In the genomic region with DNA sequence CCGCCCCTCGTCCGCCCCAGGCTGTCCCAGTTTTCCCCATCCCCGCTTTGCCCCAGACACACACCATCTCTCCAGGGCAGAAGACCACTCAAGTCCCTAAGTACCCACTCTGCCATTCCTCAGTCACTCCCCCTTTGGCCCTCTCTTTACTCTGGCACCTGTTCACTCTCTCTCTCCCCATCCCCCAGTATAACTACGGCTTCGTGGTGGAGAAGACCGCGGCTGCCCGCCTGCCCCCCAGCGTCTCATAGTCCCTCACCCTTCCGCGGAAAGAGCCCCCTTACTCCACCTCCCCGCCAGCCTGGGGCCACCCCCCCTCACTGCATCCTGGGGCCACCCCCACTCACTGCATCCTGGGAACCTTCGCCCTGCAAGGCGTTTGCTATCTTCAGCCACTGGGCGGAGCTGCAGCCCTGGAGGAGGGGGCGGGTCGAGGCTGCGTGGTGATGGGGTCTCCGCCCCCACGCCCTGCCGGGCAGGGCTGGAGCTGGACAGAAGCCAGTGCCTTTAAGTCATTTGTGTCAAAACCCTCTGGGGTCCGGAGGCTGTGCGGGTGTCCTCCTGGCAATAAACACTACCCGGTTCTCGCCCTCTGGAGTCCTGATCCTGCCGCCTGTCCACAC, we compare ENCODE assay signal across 8 cellular contexts. TPM values are rescaled to one million over a fixed set of nuclear protein-coding genes. Genes with fewer than 3 reads are reported as not detected.
DNase-seq lines count a peak whose midpoint lies in the region; ATAC-seq and TF ChIP-seq lines count a peak whose summit lies in the region.

No MANE protein-coding gene starts in this region.

- ATAC-seq in mucosa of descending colon, result peak; percentile 24
- no peak for ATAC-seq in esophagus mucosa
- ATAC-seq in HG03469 (IDR thresholded peaks at IDR 0.05; ENCODE audit: unreplicated experiment), result no peak

- H3K9me3 ChIP-seq in OCI-LY7 (ENCODE audit: low read length), result no peaks in the 10 kb centered on the region
- H3K9me3 ChIP-seq in mucosa of descending colon, result no peaks in the 10 kb centered on the region
- no peaks in the 10 kb centered on the region for H3K9me3 ChIP-seq in tibial artery

- no peaks in the 10 kb centered on the region for H4K20me1 ChIP-seq in OCI-LY7 (ENCODE audit: insufficient read depth, low read length)

- POLR2A ChIA-PET in OCI-LY7 (lab: Charles Lee), result interaction anchor here (0.6 kb wide), 1 partner anchor 55 kb away, joined by 3 read pairs; no protein-coding TSS in a partner anchor

- H3K79me2 ChIP-seq in OCI-LY7 (ENCODE audit: insufficient read depth, low read depth, low read length), result no peaks in the 10 kb centered on the region

- H3K4me3 ChIP-seq in OCI-LY7 (ENCODE audit: low read depth, low read length, poor library complexity, severe bottlenecking), result peak overlapping the region; percentile 42
- H3K4me3 ChIP-seq in choroid plexus epithelial cell (ENCODE audit: low read depth, low read length), result no peak overlapping the region
- no peak overlapping the region for H3K4me3 ChIP-seq in mucosa of descending colon
- H3K4me3 ChIP-seq in tibial artery, result no peak overlapping the region

- H3K36me3 ChIP-seq in OCI-LY7 (ENCODE audit: insufficient read depth, low read length) (no peaks in the 10 kb centered on the region), mucosa of descending colon (ENCODE audit: low read depth) (no peaks in the 10 kb centered on the region), tibial artery (peaks cover 0 to 9% (median 0%) of the 10 kb centered on the region in 3 donors)

- DNase-seq in stimulated activated CD4-positive, alpha-beta T cell treated with anti-CD3 and anti-CD28 coated beads, Interleukin-1b, Interleukin-23, amount 100 ng/mL, for 48 hours, result peak; percentile 36
- no peak for DNase-seq in stimulated activated CD4-positive, alpha-beta T cell treated with anti-CD3 and anti-CD28 coated beads, Interleukin-4, amount 100 ng/mL, for 4 hours
- DNase-seq in OCI-LY7 (ENCODE audit: low spot score), result peak; percentile 71
- peak; percentile 62 for DNase-seq in choroid plexus epithelial cell (ENCODE audit: low read depth)
- peak in 1 of 3 donors; percentile 31 for DNase-seq in mucosa of descending colon
- no peak for DNase-seq in tibial artery

- H2AFZ ChIP-seq in OCI-LY7 (ENCODE audit: low read length), result no peak overlapping the region

- no peaks in the 10 kb centered on the region for H3K9me2 ChIP-seq in OCI-LY7 (ENCODE audit: insufficient read depth, low read length)

- CTCF ChIA-PET in OCI-LY7 (lab: Charles Lee; ENCODE audit: unreplicated experiment), result no interaction called here

- no TSS peak for BruUV-seq in OCI-LY7 (replicated peaks; lab: Mats Ljungman, UMichigan)

- TF ChIP-seq CTCF in OCI-LY7 (conservative IDR thresholded peaks at IDR 0.05; ENCODE audit: low read length) (peak; percentile 78), choroid plexus epithelial cell (conservative IDR thresholded peaks at IDR 0.05; ENCODE audit: low read depth, low read length) (peak; percentile 76), mucosa of descending colon (IDR thresholded peaks at IDR 0.05) (no peak), tibial artery (IDR thresholded peaks at IDR 0.05) (peak in 1 of 2 experiments; percentile 9)

- intact Hi-C loops in OCI-LY7 (cut with micrococcal nuclease; ENCODE audit: unreplicated experiment) (loop anchor here (2.0 kb wide), 1 partner anchor 42 kb away; no protein-coding TSS in a partner anchor), mucosa of descending colon (cut with DNase I, micrococcal nuclease) (no loop called here), tibial artery (cut with DNase I; ENCODE audit: low total_unique reads) (loop anchor here (5.0 kb wide), 1 partner anchor 42 kb away; no protein-coding TSS in a partner anchor)

- H3K4me2 ChIP-seq in OCI-LY7 (ENCODE audit: low read length), result peak overlapping the region; percentile 64

- no peaks in the 10 kb centered on the region for H3K27me3 ChIP-seq in tibial artery

- H3K27ac ChIP-seq in OCI-LY7 (ENCODE audit: low read depth, low read length, poor library complexity, severe bottlenecking) (no peak overlapping the region), tibial artery (no peak overlapping the region)

- H3K4me1 ChIP-seq in OCI-LY7 (ENCODE audit: insufficient read depth, low read length, poor library complexity, severe bottlenecking) (peaks cover 34% of the 10 kb centered on the region), mucosa of descending colon (ENCODE audit: low read depth) (peaks cover 5% of the 10 kb centered on the region), tibial artery (peaks cover 0 to 12% (median 8%) of the 10 kb centered on the region in 4 donors)

RNA-seq across cellular contexts. Expression of a gene that starts 5.0 kb away (rescaled TPM):
- 47.4 and 57.3 TPM in 2 replicates for total RNA-seq in OCI-LY7 (2014; rRNA removed; shearing (Covaris generic))
- total RNA-seq in OCI-LY7 (2022), result 55.5 and 65.1 TPM in 2 replicates
- total RNA-seq in mucosa of descending colon, result 10 to 100 TPM; 42.7 to 53.3 (median 52.1) TPM
- total RNA-seq in esophagus mucosa, result 49.9 TPM

RNA-seq across cellular contexts. Expression of a gene that starts 19.4 kb away (rescaled TPM):
- total RNA-seq in OCI-LY7 (2014; rRNA removed; shearing (Covaris generic)), result 101 and 134 TPM in 2 replicates
- total RNA-seq in OCI-LY7 (2022) (114 and 146 TPM in 2 replicates), mucosa of descending colon (10 to 100 TPM in 2 of 3 donors, 1 to 10 TPM in 1; 9.7 to 72.6 (median 28.2) TPM), esophagus mucosa (2.8 TPM)

RNA-seq across cellular contexts. Expression of a gene that starts 23.6 kb away (rescaled TPM):
- total RNA-seq in OCI-LY7 (2014; rRNA removed; shearing (Covaris generic)), result not detected in 2 replicates
- not detected in 2 replicates for total RNA-seq in OCI-LY7 (2022)
- under 1 TPM in 2 of 3 donors, not detected in 1; 0.34 to 0.51 TPM for total RNA-seq in mucosa of descending colon
- not detected for total RNA-seq in esophagus mucosa

RNA-seq across cellular contexts. Expression of a gene that starts 30.9 kb away (rescaled TPM):
- total RNA-seq in OCI-LY7 (2014; rRNA removed; shearing (Covaris generic)), result 2.4 and 2.9 TPM in 2 replicates
- total RNA-seq in OCI-LY7 (2022) (8.5 and 8.8 TPM in 2 replicates), mucosa of descending colon (under 1 TPM in 2 of 3 donors, not detected in 1; 0.53 to 0.54 TPM), esophagus mucosa (not detected)

RNA-seq across cellular contexts. Expression of a gene that starts 35.9 kb away (rescaled TPM):
- total RNA-seq in OCI-LY7 (2014; rRNA removed; shearing (Covaris generic)), result not detected in 2 replicates
- total RNA-seq in OCI-LY7 (2022) (not detected in 2 replicates), mucosa of descending colon (not detected), esophagus mucosa (not detected)

Comparison
In these comparisons a context has a peak if more than half of its experiments do, and no peak if none do; other contexts are left out.
1. DNase-seq: peak in stimulated activated CD4-positive, alpha-beta T cell treated with anti-CD3 and anti-CD28 coated beads, Interleukin-1b, Interleukin-23, amount 100 ng/mL, for 48 hours (single experiment), OCI-LY7 (single experiment) and choroid plexus epithelial cell (single experiment); none in stimulated activated CD4-positive, alpha-beta T cell treated with anti-CD3 and anti-CD28 coated beads, Interleukin-4, amount 100 ng/mL, for 4 hours (0 of 2) and tibial artery (0 of 2).
2. intact Hi-C loops: an anchor here in OCI-LY7 (2.0 kb wide) and tibial artery (5.0 kb wide); none called in mucosa of descending colon.